8 cellular contexts compared by ENCODE assay signal in the genomic region with DNA sequence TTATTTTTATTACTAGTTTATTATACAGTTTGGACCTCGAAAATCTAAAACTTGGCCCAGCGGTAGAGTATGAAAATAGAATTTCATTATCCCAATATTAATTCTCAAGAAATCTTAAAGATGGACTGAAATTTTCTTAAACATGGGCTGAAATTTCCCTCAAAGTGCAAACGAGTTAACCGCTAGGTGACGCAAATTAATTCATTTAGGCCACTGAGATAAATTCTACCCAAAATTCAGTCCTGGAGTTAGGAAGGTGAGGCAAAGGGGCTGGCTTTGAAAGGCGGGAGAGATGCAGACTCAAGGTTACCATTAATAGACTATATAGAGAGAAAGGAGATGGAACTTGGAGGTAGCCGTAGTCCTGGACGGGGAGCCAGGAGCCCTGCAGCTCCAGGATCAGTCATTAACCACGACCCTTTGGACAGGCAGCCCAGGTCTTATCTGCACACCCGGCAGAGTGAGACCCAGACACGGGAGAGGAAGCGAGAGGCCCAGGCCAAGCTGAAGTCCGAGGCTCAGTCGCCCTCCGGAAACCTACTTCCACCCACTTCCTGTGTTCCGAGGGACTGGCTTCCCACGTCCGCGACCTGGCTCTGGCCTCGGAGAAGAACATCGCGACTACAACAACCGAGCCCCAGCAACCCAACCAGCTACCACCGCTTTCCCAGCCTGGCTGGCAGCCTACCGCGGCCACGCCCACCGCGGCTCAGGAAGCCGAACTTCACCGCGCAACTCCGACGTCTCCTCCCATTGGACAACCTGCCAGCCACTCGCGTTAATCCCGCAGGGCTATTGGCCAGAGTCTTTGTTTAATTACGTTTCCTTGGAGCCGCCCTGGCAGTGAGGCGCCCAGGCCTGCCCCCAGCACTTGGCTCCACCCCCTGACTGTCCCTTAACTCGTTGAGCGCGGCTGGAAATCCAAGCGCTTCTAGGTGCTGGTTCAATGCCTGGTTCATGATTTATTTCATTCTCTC. TPM values are rescaled to one million over a fixed set of nuclear protein-coding genes. Genes with fewer than 3 reads are reported as not detected.
DNase-seq lines count a peak whose midpoint lies in the region; ATAC-seq and TF ChIP-seq lines count a peak whose summit lies in the region.

A gene with protein sequence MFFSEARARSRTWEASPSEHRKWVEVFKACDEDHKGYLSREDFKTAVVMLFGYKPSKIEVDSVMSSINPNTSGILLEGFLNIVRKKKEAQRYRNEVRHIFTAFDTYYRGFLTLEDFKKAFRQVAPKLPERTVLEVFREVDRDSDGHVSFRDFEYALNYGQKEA (minus strand): TSS at position 686 of the 977 bp plus-strand sequence. CDS start 70 bp downstream, at position 616.

- H3K79me1 ChIP-seq in trophoblast cell (ENCODE audit: low read length), result peaks cover 13% of the 10 kb centered on the region

- H2BK5ac ChIP-seq in trophoblast cell (ENCODE audit: low read depth, low read length, poor library complexity), result peak within 1 kb of the TSS; percentile 10

- H3K27me3 ChIP-seq in trophoblast cell (ENCODE audit: insufficient read depth, low read length), result no peaks in the 10 kb centered on the region

- H3K27ac Mint-ChIP-seq in type B pancreatic cell, result peak within 1 kb of the TSS; percentile 88

- H2AFZ ChIP-seq in trophoblast cell (ENCODE audit: insufficient read depth, low read length, poor library complexity), result peak within 1 kb of the TSS; percentile 68

- peak within 1 kb of the TSS; percentile 93 for H3K4me2 ChIP-seq in trophoblast cell (ENCODE audit: low read length)

- no peak within 1 kb of the TSS for H3K23ac ChIP-seq in trophoblast cell (ENCODE audit: low read length)

- H3K4me1 ChIP-seq in trophoblast cell (ENCODE audit: control insufficient read depth in 1 of 2, insufficient read depth in 2 of 2, low read length in 2 of 2), result peaks cover 3 to 4% of the 10 kb centered on the region in 2 experiments

- H4K12ac ChIP-seq in trophoblast cell (ENCODE audit: low read depth, low read length), result peak within 1 kb of the TSS; percentile 13

- H3K14ac ChIP-seq in trophoblast cell (ENCODE audit: low read length), result peak within 1 kb of the TSS; percentile 88

- H3K4me1 Mint-ChIP-seq in type B pancreatic cell (ENCODE audit: unreplicated experiment), result peaks cover 18% of the 10 kb centered on the region

- DNase-seq in NCI-H1417 treated with DMSO at 0.1 percent for 48 hours (lab: John Stamatoyannopoulos, UW), result peak; percentile 99
- DNase-seq in SW480 (ENCODE audit: low spot score), result peak; percentile 100
- DNase-seq in cardiac septum (ENCODE audit: low spot score), result peak; percentile 98
- peak; percentile 98 to 99 for DNase-seq in trophoblast cell
- peak; percentile 95 for DNase-seq in type B pancreatic cell (ENCODE audit: extremely low spot score, unreplicated experiment)

- TF ChIP-seq CTCF in GM12875 (IDR thresholded peaks at IDR 0.05; ENCODE audit: borderline replicate concordance, insufficient read depth, low read depth, low read length) (peak; percentile 5; the same call in 1 of the 2 replicates), type B pancreatic cell (conservative IDR thresholded peaks at IDR 0.05) (peak; percentile 56)

- intact Hi-C loops in cardiac septum (cut with DNase I), result no loop called here

- H3K27ac ChIP-seq in adipose tissue (ENCODE audit: low read depth, low read length) (peak within 1 kb of the TSS; percentile 58), trophoblast cell (ENCODE audit: low read depth, low read length) (peak within 1 kb of the TSS; percentile 59)

- ATAC-seq in HG02798 (IDR thresholded peaks at IDR 0.05; ENCODE audit: poor library complexity, unreplicated experiment), result peak; percentile 87

- peaks cover 11% of the 10 kb centered on the region for H3K79me2 ChIP-seq in trophoblast cell (ENCODE audit: control insufficient read depth, insufficient read depth, low read length, poor library complexity)

- peaks cover 6% of the 10 kb centered on the region for H3K36me3 Mint-ChIP-seq in type B pancreatic cell

- no peak within 1 kb of the TSS for H2BK120ac ChIP-seq in trophoblast cell (ENCODE audit: insufficient read depth, low read length, poor library complexity)

- H2BK12ac ChIP-seq in trophoblast cell (ENCODE audit: low read length), result no peak within 1 kb of the TSS

- no peaks in the 10 kb centered on the region for H3K9me3 Mint-ChIP-seq in type B pancreatic cell

- H4K91ac ChIP-seq in trophoblast cell (ENCODE audit: low read depth, low read length), result peak within 1 kb of the TSS; percentile 33

- H3K36me3 ChIP-seq in trophoblast cell (ENCODE audit: control insufficient read depth in 1 of 2, insufficient read depth in 2 of 2, low read length in 2 of 2), result peaks cover 10 to 12% of the 10 kb centered on the region in 2 experiments

- no peak within 1 kb of the TSS for H2AK5ac ChIP-seq in trophoblast cell (ENCODE audit: low read length)

- WGBS in adipose tissue, 3 donors, result 2 to 3% (median 3%) methylated on average over 44 of the region's 44 CpGs
- WGBS in trophoblast cell (ENCODE audit: extremely low coverage, insufficient coverage, insufficient read length), result no CpG with 5 or more reads among the region's 44 CpGs

- H3K4ac ChIP-seq in trophoblast cell (ENCODE audit: low read depth, low read length), result no peak within 1 kb of the TSS

- H4K8ac ChIP-seq in trophoblast cell (ENCODE audit: low read depth, low read length), result peak within 1 kb of the TSS; percentile 88

- H3K4me3 ChIP-seq in GM12875 (ENCODE audit: low read depth, low read length) (peak within 1 kb of the TSS; percentile 90), trophoblast cell (ENCODE audit: low read depth, low read length) (peak within 1 kb of the TSS; percentile 79)

- peak within 1 kb of the TSS; percentile 36 for H3K18ac ChIP-seq in trophoblast cell (ENCODE audit: low read length)

- H3K4me3 Mint-ChIP-seq in type B pancreatic cell, result peak within 1 kb of the TSS; percentile 97

- H3K9ac ChIP-seq in trophoblast cell (ENCODE audit: low read length), result peak within 1 kb of the TSS; percentile 62

- H3K27me3 Mint-ChIP-seq in type B pancreatic cell, result no peaks in the 10 kb centered on the region

- H3K9me3 ChIP-seq in trophoblast cell (ENCODE audit: insufficient read depth, low read depth, low read length), result peaks cover 3% of the 10 kb centered on the region

RNA-seq across cellular contexts. Expression of the gene that starts here (rescaled TPM):
- polyA plus RNA-seq in adipose tissue, result 1 to 10 TPM; 2.8 to 8.7 (median 4.8) TPM
- total RNA-seq in cardiac septum, result 1.9 TPM
- polyA plus RNA-seq in trophoblast cell (2013), result 11.6 and 13.5 TPM in 2 replicates
- 13.7 and 16.0 TPM in 2 replicates for total RNA-seq in type B pancreatic cell (ENCODE audit: low replicate concordance)

Comparison
In these comparisons a context has a peak if more than half of its experiments do, and no peak if none do; other contexts are left out.
1. Peak in every context shown above with its lines: DNase-seq, ATAC-seq, H3K4me3 ChIP-seq and H3K27ac ChIP-seq.